Comparison of ENCODE assay signal across 19 cellular contexts in the genomic region with DNA sequence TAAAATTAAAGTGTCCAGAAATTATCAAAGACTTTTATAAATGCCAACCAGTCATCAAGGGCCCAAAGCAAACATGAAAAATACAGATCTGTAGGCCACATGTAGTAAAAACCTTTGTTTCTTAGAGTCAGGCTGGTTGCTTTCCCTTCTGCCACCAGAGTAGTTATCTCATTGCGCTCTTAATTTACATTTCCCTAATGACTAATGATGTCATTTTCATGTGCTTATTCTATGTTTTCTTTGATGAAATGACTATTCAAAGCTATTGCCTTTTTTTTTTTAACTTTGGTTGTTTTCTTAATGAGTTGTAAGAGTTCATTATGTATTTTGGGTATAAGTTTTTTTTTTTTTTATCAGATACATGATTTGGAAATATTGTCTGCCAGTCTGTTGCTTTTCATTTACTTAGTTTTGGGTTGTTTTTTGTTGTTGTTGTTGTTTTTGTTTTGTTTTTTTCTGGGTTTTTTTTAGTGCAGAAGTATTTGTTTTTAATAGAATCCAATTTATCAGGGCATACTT.
"Had no signal": no experiment of that assay in that cellular context is flagged by ENCODE, and none has a peak within 500 bp of the region (broad histone marks: within the 10 kb centered on the region; RNA-seq: fewer than 3 reads in every experiment).

No MANE protein-coding gene starts in this region.

- H3K4me1 ChIP-seq: body of pancreas, foreskin keratinocyte, left lung, tibial nerve, vagina had no signal

- H3K9me3 Mint-ChIP-seq: activated T-helper 1 cell treated with anti-CD3 and anti-CD28 coated beads, Interleukin-12 subunit alpha, Interleukin-12 subunit beta, Interleukin-2, Interleukin-4 antibody, amounts not matched to agents 30 ng/mL and 10 ng/mL and 1 ng/mL, durations not matched to agents 14 hours and 24 hours and 36 hours; stimulated activated naive CD8-positive, alpha-beta T cell treated with anti-CD3 and anti-CD28 coated beads, Interleukin-15, Interleukin-2, amounts not matched to agents 100 ng/mL and 50 ng/mL, for 24 hours had no signal

- H3K4me3 Mint-ChIP-seq: activated T-helper 1 cell treated with anti-CD3 and anti-CD28 coated beads, Interleukin-12 subunit alpha, Interleukin-12 subunit beta, Interleukin-2, Interleukin-4 antibody, amounts not matched to agents 30 ng/mL and 10 ng/mL and 1 ng/mL, durations not matched to agents 14 hours and 24 hours and 36 hours; endodermal cell; stimulated activated naive CD8-positive, alpha-beta T cell treated with anti-CD3 and anti-CD28 coated beads, Interleukin-15, Interleukin-2, amounts not matched to agents 100 ng/mL and 50 ng/mL, for 24 hours had no signal

- DNase-seq: activated CD4-positive, alpha-beta T cell treated with anti-CD3 and anti-CD28 coated beads, Interleukin-2, amount 50 U/mL, for 1 hour; activated CD4-positive, CD25-positive, alpha-beta regulatory T cell treated with anti-CD3 and anti-CD28 coated beads, Interleukin-2, amount 50 U/mL, for 72 hours; activated CD8-positive, alpha-beta memory T cell treated with anti-CD3 and anti-CD28 coated beads for 24 hours; activated gamma-delta T cell treated with Interleukin-2 at 50 U/mL for 16 hours; body of pancreas; caudate nucleus; endodermal cell; foreskin keratinocyte; left lung; occipital lobe; stimulated activated CD4-positive, alpha-beta T cell treated with anti-CD3 and anti-CD28 coated beads, Interleukin-15, amount 100 ng/mL, for 24 hours; stimulated activated CD4-positive, alpha-beta T cell treated with anti-CD3 and anti-CD28 coated beads, Interleukin-2, amount 100 ng/mL, for 48 hours; T-helper 1 cell; T1000 had no signal

- H3K9me3 ChIP-seq: body of pancreas, left lung, tibial nerve, vagina had no signal

- H3K36me3 ChIP-seq: left lung, vagina had no signal

- H3K27me3 Mint-ChIP-seq: stimulated activated naive CD8-positive, alpha-beta T cell treated with anti-CD3 and anti-CD28 coated beads, Interleukin-15, Interleukin-2, amounts not matched to agents 100 ng/mL and 50 ng/mL, for 24 hours had no signal

- H3K4me3 ChIP-seq: body of pancreas, left lung, skin epidermis, tibial nerve, vagina had no signal

- H3K27me3 ChIP-seq: body of pancreas, foreskin keratinocyte, left lung, tibial nerve, vagina had no signal

- H3K27ac ChIP-seq: body of pancreas, foreskin keratinocyte, left lung, skin epidermis, tibial nerve, vagina had no signal

- H3K27ac Mint-ChIP-seq: activated T-helper 1 cell treated with anti-CD3 and anti-CD28 coated beads, Interleukin-12 subunit alpha, Interleukin-12 subunit beta, Interleukin-2, Interleukin-4 antibody, amounts not matched to agents 30 ng/mL and 10 ng/mL and 1 ng/mL, durations not matched to agents 14 hours and 24 hours and 36 hours; stimulated activated naive CD8-positive, alpha-beta T cell treated with anti-CD3 and anti-CD28 coated beads, Interleukin-15, Interleukin-2, amounts not matched to agents 100 ng/mL and 50 ng/mL, for 24 hours had no signal
